In genomic region chr12:104485651-104486341, GRCh38 we compare ENCODE assay signal across 10 cellular contexts. TPM values are rescaled to one million over a fixed set of nuclear protein-coding genes. Genes with fewer than 3 reads are reported as not detected.
A peak's percentile ranks its signal among the peaks of the same experiment; 100 is the strongest.
DNase-seq lines count a peak whose midpoint lies in the region; ATAC-seq and TF ChIP-seq lines count a peak whose summit lies in the region.
"Had no signal": no experiment of that assay in that cellular context is flagged by ENCODE, and none has a peak within 500 bp of the region (broad histone marks: within the 10 kb centered on the region; RNA-seq: fewer than 3 reads in every experiment).

No MANE protein-coding gene starts in this region.

- no peaks in the 10 kb centered on the region for H3K27me3 ChIP-seq in H7 (ENCODE audit: control insufficient read depth, insufficient read depth, low read length)

- peak overlapping the region; percentile 67 for H3K4me3 Mint-ChIP-seq in T-helper 2 cell treated with Interferon-gamma antibody and Interleukin-4, amounts not matched to agents 5 μg/mL and 100 μg/mL, for 36 hours
- peak overlapping the region; percentile 59 for H3K4me3 Mint-ChIP-seq in activated naive CD4-positive, alpha-beta T cell treated with anti-CD3 and anti-CD28 coated beads, Interleukin-2, amount 50 U/mL, for 24 hours
- H3K4me3 Mint-ChIP-seq in mesothelial cell of epicardium, result no peak overlapping the region

- ATAC-seq in HG02642 (IDR thresholded peaks at IDR 0.05; ENCODE audit: poor library complexity, unreplicated experiment), result peak; percentile 39
- ATAC-seq in HG03196 (IDR thresholded peaks at IDR 0.05; ENCODE audit: unreplicated experiment), result no peak
- ATAC-seq: HCT116, psoas muscle had no signal

- DNase-seq in T-helper 2 cell treated with Interferon-gamma antibody and Interleukin-4, amounts not matched to agents 5 μg/mL and 100 μg/mL, for 36 hours (ENCODE audit: low spot score), result peak; percentile 53
- DNase-seq in stimulated activated CD8-positive, alpha-beta memory T cell treated with anti-CD3 and anti-CD28 coated beads, Interleukin-4, amount 100 ng/mL, for 48 hours, result peak; percentile 58
- DNase-seq in mesothelial cell of epicardium (ENCODE audit: low spot score in 2 of 2, unreplicated experiment in 2 of 2) (no peak), H7 (no peak)
- DNase-seq: NCI-H1048, psoas muscle had no signal

- H3K4me3 ChIP-seq in H7 (ENCODE audit: insufficient read depth, low read depth, low read length), result no peak overlapping the region
- H3K4me3 ChIP-seq: psoas muscle had no signal

- H3K4me1 Mint-ChIP-seq in T-helper 2 cell treated with Interferon-gamma antibody and Interleukin-4, amounts not matched to agents 5 μg/mL and 100 μg/mL, for 36 hours (ENCODE audit: low read depth), result peaks cover 89% of the 10 kb centered on the region
- H3K4me1 Mint-ChIP-seq in activated naive CD4-positive, alpha-beta T cell treated with anti-CD3 and anti-CD28 coated beads, Interleukin-2, amount 50 U/mL, for 24 hours, result peaks cover 89% of the 10 kb centered on the region
- H3K4me1 Mint-ChIP-seq in mesothelial cell of epicardium, result peaks cover 6% of the 10 kb centered on the region

- TF ChIP-seq CTCF in mesothelial cell of epicardium (IDR thresholded peaks at IDR 0.05; ENCODE audit: unreplicated experiment), result no peak

- no peaks in the 10 kb centered on the region for H3K36me3 ChIP-seq in H7 (replicated peaks; ENCODE audit: control insufficient read depth, insufficient read depth, low read length)

- H3K27ac Mint-ChIP-seq in T-helper 2 cell treated with Interferon-gamma antibody and Interleukin-4, amounts not matched to agents 5 μg/mL and 100 μg/mL, for 36 hours, result peak overlapping the region; percentile 82
- peak overlapping the region; percentile 65 for H3K27ac Mint-ChIP-seq in activated naive CD4-positive, alpha-beta T cell treated with anti-CD3 and anti-CD28 coated beads, Interleukin-2, amount 50 U/mL, for 24 hours
- H3K27ac Mint-ChIP-seq in mesothelial cell of epicardium, result no peak overlapping the region

- H3K27me3 Mint-ChIP-seq in T-helper 2 cell treated with Interferon-gamma antibody and Interleukin-4, amounts not matched to agents 5 μg/mL and 100 μg/mL, for 36 hours (ENCODE audit: low read depth), result no peaks in the 10 kb centered on the region
- no peaks in the 10 kb centered on the region for H3K27me3 Mint-ChIP-seq in activated naive CD4-positive, alpha-beta T cell treated with anti-CD3 and anti-CD28 coated beads, Interleukin-2, amount 50 U/mL, for 24 hours
- H3K27me3 Mint-ChIP-seq in mesothelial cell of epicardium (ENCODE audit: low read depth), result no peaks in the 10 kb centered on the region

- H3K9me3 Mint-ChIP-seq in T-helper 2 cell treated with Interferon-gamma antibody and Interleukin-4, amounts not matched to agents 5 μg/mL and 100 μg/mL, for 36 hours, result no peaks in the 10 kb centered on the region
- no peaks in the 10 kb centered on the region for H3K9me3 Mint-ChIP-seq in activated naive CD4-positive, alpha-beta T cell treated with anti-CD3 and anti-CD28 coated beads, Interleukin-2, amount 50 U/mL, for 24 hours
- no peaks in the 10 kb centered on the region for H3K9me3 Mint-ChIP-seq in mesothelial cell of epicardium

- H3K36me3 Mint-ChIP-seq in T-helper 2 cell treated with Interferon-gamma antibody and Interleukin-4, amounts not matched to agents 5 μg/mL and 100 μg/mL, for 36 hours (ENCODE audit: low read depth), result peaks cover 71% of the 10 kb centered on the region
- peaks cover 8% of the 10 kb centered on the region for H3K36me3 Mint-ChIP-seq in activated naive CD4-positive, alpha-beta T cell treated with anti-CD3 and anti-CD28 coated beads, Interleukin-2, amount 50 U/mL, for 24 hours
- H3K36me3 Mint-ChIP-seq in mesothelial cell of epicardium, result no peaks in the 10 kb centered on the region

RNA-seq across cellular contexts. Expression of gene CHST11, which starts 29.0 kb away (rescaled TPM):
- total RNA-seq in mesothelial cell of epicardium, result 9.0 to 15.0 TPM (median 12.1 TPM) in 3 replicates
- total RNA-seq in H7 (2014; rRNA removed; shearing (Covaris generic)), result 14.5 and 14.8 TPM in 2 replicates

Comparison
In these comparisons a context has a peak if more than half of its experiments do, and no peak if none do; other contexts are left out.
1. DNase-seq: peak in T-helper 2 cell treated with Interferon-gamma antibody and Interleukin-4, amounts not matched to agents 5 μg/mL and 100 μg/mL, for 36 hours (single experiment) and stimulated activated CD8-positive, alpha-beta memory T cell treated with anti-CD3 and anti-CD28 coated beads, Interleukin-4, amount 100 ng/mL, for 48 hours (single experiment); none in mesothelial cell of epicardium (0 of 2) and H7 (single experiment).